In genomic region chr6:9373308-9373707, GRCh38 we compare ENCODE assay signal across 40 cellular contexts.
"Had no signal": no experiment of that assay in that cellular context is flagged by ENCODE, and none has a peak within 500 bp of the region (broad histone marks: within the 10 kb centered on the region; RNA-seq: fewer than 3 reads in every experiment).

No MANE protein-coding gene starts in this region.

- H3K4me1 ChIP-seq: adrenal gland, ascending aorta, body of pancreas, breast epithelium had no signal

- H3K27ac ChIP-seq: adrenal gland, ascending aorta, body of pancreas, brain microvascular endothelial cell, breast epithelium, cardiac muscle cell had no signal

- H3K9me3 ChIP-seq: adrenal gland, ascending aorta, body of pancreas, breast epithelium had no signal

- H3K4me1 Mint-ChIP-seq: activated naive CD4-positive, alpha-beta T cell treated with anti-CD3 and anti-CD28 coated beads, Interleukin-2, amount 10 ng/mL, durations not matched to agents 7 days and 5 days; activated naive CD4-positive, alpha-beta T cell treated with anti-CD3 and anti-CD28 coated beads, Interleukin-2, amount 50 U/mL, for 24 hours; activated naive CD8-positive, alpha-beta T cell treated with anti-CD3 and anti-CD28 coated beads for 36 hours; activated naive CD8-positive, alpha-beta T cell treated with anti-CD3 and anti-CD28 coated beads, Interleukin-2, amount 10 ng/mL, durations not matched to agents 7 days and 5 days; activated naive CD8-positive, alpha-beta T cell treated with anti-CD3 and anti-CD28 coated beads, Interleukin-2, amount 50 U/mL, for 24 hours; activated T-helper 17 cell treated with anti-CD3 and anti-CD28 coated beads, Interleukin-2, amount 50 U/mL, for 72 hours; brain; central memory CD8-positive, alpha-beta T cell had no signal

- H3K36me3 ChIP-seq: adrenal gland, ascending aorta, brain microvascular endothelial cell, breast epithelium, cardiac muscle cell had no signal

- H3K27me3 ChIP-seq: adrenal gland, ascending aorta, body of pancreas, brain microvascular endothelial cell, breast epithelium, cardiac muscle cell had no signal

- H3K4me3 Mint-ChIP-seq: activated naive CD4-positive, alpha-beta T cell treated with anti-CD3 and anti-CD28 coated beads for 36 hours; activated naive CD4-positive, alpha-beta T cell treated with anti-CD3 and anti-CD28 coated beads, Interleukin-2, amount 10 ng/mL, durations not matched to agents 7 days and 5 days; activated naive CD4-positive, alpha-beta T cell treated with anti-CD3 and anti-CD28 coated beads, Interleukin-2, amount 50 U/mL, for 24 hours; activated naive CD8-positive, alpha-beta T cell; activated naive CD8-positive, alpha-beta T cell treated with anti-CD3 and anti-CD28 coated beads for 36 hours; activated naive CD8-positive, alpha-beta T cell treated with anti-CD3 and anti-CD28 coated beads, Interleukin-2, amount 10 ng/mL, durations not matched to agents 7 days and 5 days; activated naive CD8-positive, alpha-beta T cell treated with anti-CD3 and anti-CD28 coated beads, Interleukin-2, amount 50 U/mL, for 24 hours; activated T-cell treated with anti-CD3 and anti-CD28 coated beads, Interleukin-2, amount 50 U/mL, for 24 hours; activated T-cell treated with anti-CD3 and anti-CD28 coated beads, Interleukin-2, amount 50 U/mL, for 4 hours; activated T-cell treated with anti-CD3 and anti-CD28 coated beads, Interleukin-2, amount 50 U/mL, for 72 hours; activated T-helper 1 cell treated with anti-CD3 and anti-CD28 coated beads, Interleukin-12 subunit alpha, Interleukin-12 subunit beta, Interleukin-2, Interleukin-4 antibody, amounts not matched to agents 30 ng/mL and 10 ng/mL and 1 ng/mL, durations not matched to agents 14 hours and 24 hours and 36 hours; activated T-helper 17 cell treated with anti-CD3 and anti-CD28 coated beads, Interleukin-2, amount 50 U/mL, for 72 hours; brain; central memory CD8-positive, alpha-beta T cell had no signal

- H3K36me3 Mint-ChIP-seq: activated naive CD4-positive, alpha-beta T cell treated with anti-CD3 and anti-CD28 coated beads, Interleukin-2, amount 10 ng/mL, durations not matched to agents 7 days and 5 days; activated naive CD4-positive, alpha-beta T cell treated with anti-CD3 and anti-CD28 coated beads, Interleukin-2, amount 50 U/mL, for 24 hours; activated naive CD4-positive, alpha-beta T cell treated with anti-CD3 and anti-CD28 coated beads, Interleukin-2, amount 50 U/mL, for 72 hours; activated naive CD8-positive, alpha-beta T cell; activated naive CD8-positive, alpha-beta T cell treated with anti-CD3 and anti-CD28 coated beads for 36 hours; activated naive CD8-positive, alpha-beta T cell treated with anti-CD3 and anti-CD28 coated beads, Interleukin-2, amount 10 ng/mL, durations not matched to agents 7 days and 5 days; brain had no signal

- H3K27me3 Mint-ChIP-seq: activated naive CD4-positive, alpha-beta T cell treated with anti-CD3 and anti-CD28 coated beads, Interleukin-2, amount 10 ng/mL, durations not matched to agents 7 days and 5 days; activated naive CD4-positive, alpha-beta T cell treated with anti-CD3 and anti-CD28 coated beads, Interleukin-2, amount 50 U/mL, for 24 hours; activated naive CD8-positive, alpha-beta T cell; activated naive CD8-positive, alpha-beta T cell treated with anti-CD3 and anti-CD28 coated beads for 36 hours; activated naive CD8-positive, alpha-beta T cell treated with anti-CD3 and anti-CD28 coated beads, Interleukin-2, amount 10 ng/mL, durations not matched to agents 7 days and 5 days; activated naive CD8-positive, alpha-beta T cell treated with anti-CD3 and anti-CD28 coated beads, Interleukin-2, amount 50 U/mL, for 24 hours; activated T-cell treated with anti-CD3 and anti-CD28 coated beads, Interleukin-2, amount 50 U/mL, for 24 hours; activated T-helper 17 cell treated with anti-CD3 and anti-CD28 coated beads, Interleukin-2, amount 50 U/mL, for 72 hours; central memory CD8-positive, alpha-beta T cell had no signal

- ATAC-seq: activated naive CD4-positive, alpha-beta T cell treated with anti-CD3 and anti-CD28 coated beads, Interleukin-2, amount 50 U/mL, for 72 hours; activated naive CD8-positive, alpha-beta T cell treated with anti-CD3 and anti-CD28 coated beads, Interleukin-2, amount 50 U/mL, for 24 hours; activated T-cell treated with anti-CD3 and anti-CD28 coated beads, Interleukin-2, amount 50 U/mL, for 4 hours; activated T-cell treated with anti-CD3 and anti-CD28 coated beads, Interleukin-2, amount 50 U/mL, for 72 hours; activated T-helper 17 cell treated with anti-CD3 and anti-CD28 coated beads, Interleukin-2, amount 50 U/mL, for 72 hours; body of pancreas had no signal

- H3K27ac Mint-ChIP-seq: activated naive CD4-positive, alpha-beta T cell treated with anti-CD3 and anti-CD28 coated beads for 36 hours; activated naive CD4-positive, alpha-beta T cell treated with anti-CD3 and anti-CD28 coated beads, Interleukin-2, amount 10 ng/mL, durations not matched to agents 7 days and 5 days; activated naive CD4-positive, alpha-beta T cell treated with anti-CD3 and anti-CD28 coated beads, Interleukin-2, amount 50 U/mL, for 24 hours; activated naive CD4-positive, alpha-beta T cell treated with anti-CD3 and anti-CD28 coated beads, Interleukin-2, amount 50 U/mL, for 72 hours; activated naive CD8-positive, alpha-beta T cell; activated naive CD8-positive, alpha-beta T cell treated with anti-CD3 and anti-CD28 coated beads for 36 hours; activated naive CD8-positive, alpha-beta T cell treated with anti-CD3 and anti-CD28 coated beads, Interleukin-2, amount 10 ng/mL, durations not matched to agents 7 days and 5 days; activated naive CD8-positive, alpha-beta T cell treated with anti-CD3 and anti-CD28 coated beads, Interleukin-2, amount 50 U/mL, for 24 hours; activated T-cell treated with anti-CD3 and anti-CD28 coated beads, Interleukin-2, amount 50 U/mL, for 24 hours; activated T-cell treated with anti-CD3 and anti-CD28 coated beads, Interleukin-2, amount 50 U/mL, for 72 hours; activated T-helper 1 cell treated with anti-CD3 and anti-CD28 coated beads, Interleukin-12 subunit alpha, Interleukin-12 subunit beta, Interleukin-2, Interleukin-4 antibody, amounts not matched to agents 30 ng/mL and 10 ng/mL and 1 ng/mL, durations not matched to agents 14 hours and 24 hours and 36 hours; activated T-helper 17 cell treated with anti-CD3 and anti-CD28 coated beads, Interleukin-2, amount 50 U/mL, for 72 hours; activated T-helper 2 cell treated with anti-CD3 and anti-CD28 coated beads, Interferon-gamma antibody, Interleukin-2, Interleukin-4, amounts not matched to agents 10 μg/mL and 5 μg/mL and 100 μg/mL, durations not matched to agents 14 hours and 24 hours and 36 hours; brain had no signal

- DNase-seq: activated effector memory CD4-positive, alpha-beta T cell treated with anti-CD3 and anti-CD28 coated beads, Interleukin-2, amount 50 U/mL, for 16 hours; activated effector memory CD4-positive, alpha-beta T cell treated with Interleukin-2 at 50 U/mL for 16 hours; activated gamma-delta T cell; activated gamma-delta T cell treated with Interleukin-2 at 50 U/mL for 16 hours; activated naive CD4-positive, alpha-beta T cell; activated naive CD4-positive, alpha-beta T cell treated with anti-CD3 and anti-CD28 coated beads for 36 hours; activated naive CD4-positive, alpha-beta T cell treated with anti-CD3 and anti-CD28 coated beads, Interleukin-2, amount 10 ng/mL, durations not matched to agents 7 days and 5 days; activated naive CD4-positive, alpha-beta T cell treated with anti-CD3 and anti-CD28 coated beads, Interleukin-2, amount 50 U/mL, for 16 hours; activated naive CD4-positive, alpha-beta T cell treated with Interleukin-2 at 50 U/mL for 16 hours; activated naive CD8-positive, alpha-beta T cell treated with anti-CD3 and anti-CD28 coated beads for 36 hours; activated naive CD8-positive, alpha-beta T cell treated with anti-CD3 and anti-CD28 coated beads, Interleukin-2, amount 10 ng/mL, durations not matched to agents 7 days and 5 days; activated naive CD8-positive, alpha-beta T cell treated with anti-CD3 and anti-CD28 coated beads, Interleukin-2, amount 50 U/mL, for 24 hours; activated T-cell treated with anti-CD3 and anti-CD28 coated beads, Interleukin-2, amount 50 U/mL, for 1 hour; activated T-cell treated with anti-CD3 and anti-CD28 coated beads, Interleukin-2, amount 50 U/mL, for 24 hours; activated T-cell treated with anti-CD3 and anti-CD28 coated beads, Interleukin-2, amount 50 U/mL, for 4 hours; activated T-cell treated with anti-CD3 and anti-CD28 coated beads, Interleukin-2, amount 50 U/mL, for 48 hours; activated T-cell treated with anti-CD3 and anti-CD28 coated beads, Interleukin-2, amount 50 U/mL, for 72 hours; adrenal gland; amniotic stem cell; amygdala; anterior cingulate cortex; aorta; body of pancreas; brain microvascular endothelial cell; caudate nucleus; central memory CD4-positive, alpha-beta T cell; cerebellar nuclear complex had no signal

- FAIRE-seq: astrocyte, bronchial epithelial cell had no signal

- H3K4me3 ChIP-seq: adrenal gland, ascending aorta, body of pancreas, breast epithelium, cardiac muscle cell had no signal

- H3K9me3 Mint-ChIP-seq: activated naive CD4-positive, alpha-beta T cell treated with anti-CD3 and anti-CD28 coated beads for 36 hours; activated naive CD4-positive, alpha-beta T cell treated with anti-CD3 and anti-CD28 coated beads, Interleukin-2, amount 50 U/mL, for 24 hours; activated naive CD8-positive, alpha-beta T cell treated with anti-CD3 and anti-CD28 coated beads for 36 hours; activated naive CD8-positive, alpha-beta T cell treated with anti-CD3 and anti-CD28 coated beads, Interleukin-2, amount 50 U/mL, for 24 hours; activated T-cell treated with anti-CD3 and anti-CD28 coated beads, Interleukin-2, amount 50 U/mL, for 24 hours; activated T-cell treated with anti-CD3 and anti-CD28 coated beads, Interleukin-2, amount 50 U/mL, for 4 hours; brain had no signal
